22 cellular contexts compared by ENCODE assay signal in the genomic region with DNA sequence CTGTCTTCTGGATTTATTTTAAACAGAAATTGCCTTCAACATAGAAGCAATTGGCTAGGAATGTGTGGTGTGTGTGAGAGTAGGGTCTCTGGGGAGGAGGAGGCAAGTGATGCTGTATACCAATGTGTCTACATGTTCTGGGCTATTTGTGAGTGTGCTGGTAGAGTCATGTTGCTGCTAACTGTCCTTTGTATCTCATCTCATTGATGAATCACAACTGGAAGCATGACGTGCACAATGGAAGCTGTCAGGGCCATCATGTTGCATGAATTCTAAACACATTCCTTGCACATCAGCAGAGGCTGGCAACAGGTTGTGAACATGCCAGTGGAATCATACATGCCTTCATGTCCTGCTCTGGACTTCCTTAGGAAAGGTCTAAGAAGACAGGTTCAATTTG.
"Had no signal": no experiment of that assay in that cellular context is flagged by ENCODE, and none has a peak within 500 bp of the region (broad histone marks: within the 10 kb centered on the region; RNA-seq: fewer than 3 reads in every experiment).

No MANE protein-coding gene starts in this region.

- H3K27ac ChIP-seq: coronary artery, tibial artery, uterus had no signal

- H3K27me3 ChIP-seq: tibial artery, uterus had no signal

- H3K4me3 ChIP-seq: coronary artery, tibial artery, uterus had no signal

- H3K9me3 ChIP-seq: tibial artery, uterus had no signal

- DNase-seq: activated B cell treated with CpG ODN at 0.5 μM for 24 hours; activated CD4-positive, alpha-beta memory T cell treated with anti-CD3 and anti-CD28 coated beads, Interleukin-2, amount 10 ng/mL, durations not matched to agents 7 days and 5 days; activated CD4-positive, alpha-beta T cell treated with anti-CD3 and anti-CD28 coated beads for 48 hours; activated CD8-positive, alpha-beta memory T cell treated with anti-CD3 and anti-CD28 coated beads, Interleukin-2, amount 10 ng/mL, durations not matched to agents 7 days and 5 days; amniotic stem cell; erythroblast; foreskin melanocyte; glutamatergic neuron; hippocampal formation; left cardiac atrium; mesendoderm; naive thymus-derived CD8-positive, alpha-beta T cell; nucleus accumbens; stimulated activated CD4-positive, alpha-beta T cell treated with anti-CD3 and anti-CD28 coated beads, Interleukin-12 subunit alpha, Interleukin-12 subunit beta, amount 100 ng/mL, for 4 hours; stimulated activated CD4-positive, alpha-beta T cell treated with anti-CD3 and anti-CD28 coated beads, Interleukin-1b, Interleukin-23, amount 100 ng/mL, for 48 hours; stimulated activated CD8-positive, alpha-beta memory T cell treated with anti-CD3 and anti-CD28 coated beads, Interleukin-4, amount 100 ng/mL, for 48 hours; stimulated activated naive CD4-positive, alpha-beta T cell treated with Interleukin-2 at 50 U/mL for 16 hours; substantia nigra; T-cell; tibial artery; uterus had no signal

- ATAC-seq: activated CD8-positive, alpha-beta memory T cell treated with anti-CD3 and anti-CD28 coated beads, Interleukin-2, amount 10 ng/mL, durations not matched to agents 7 days and 5 days; left cardiac atrium; naive thymus-derived CD8-positive, alpha-beta T cell; T-cell had no signal

- H3K36me3 ChIP-seq: tibial artery, uterus had no signal
